In the genomic region with DNA sequence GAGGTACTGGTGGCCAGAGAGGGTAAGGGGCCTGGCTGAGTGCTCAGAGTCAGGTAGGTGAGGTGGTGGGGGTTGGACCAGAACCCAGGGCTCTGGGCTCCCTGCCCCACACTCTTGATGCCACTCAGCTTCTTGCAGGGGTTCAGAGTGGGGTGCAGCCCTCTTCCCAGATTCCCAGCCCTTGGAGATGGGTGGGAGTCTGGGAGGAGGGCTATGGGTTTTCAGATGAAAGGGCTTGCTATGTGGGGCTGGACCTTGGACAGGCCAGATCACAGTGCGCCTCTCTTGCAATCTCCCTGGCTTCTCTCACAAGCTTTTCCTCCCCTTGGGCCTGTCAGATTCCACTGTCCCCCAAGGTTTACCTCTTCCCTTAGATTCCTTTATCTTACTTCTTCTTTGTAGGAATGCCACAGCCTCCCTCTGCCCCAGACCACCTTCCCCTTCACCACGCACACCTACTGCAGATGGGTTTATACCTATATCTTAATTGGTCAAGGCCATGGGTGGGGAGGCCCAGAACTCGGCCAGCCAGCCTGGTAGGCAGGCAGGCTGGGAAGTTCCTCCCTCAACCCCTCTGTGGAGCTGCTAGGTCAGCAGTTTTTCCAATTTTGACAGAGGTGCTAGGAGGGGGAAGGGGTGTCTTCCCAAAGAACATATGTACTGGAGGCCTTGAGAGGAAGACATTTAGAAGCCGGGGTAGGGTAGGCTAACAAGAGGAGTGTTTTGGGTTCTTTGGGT, we compare ENCODE assay signal across 9 cellular contexts. TPM values are rescaled to one million over a fixed set of nuclear protein-coding genes. Genes with fewer than 3 reads are reported as not detected.
DNase-seq lines count a peak whose midpoint lies in the region; ATAC-seq and TF ChIP-seq lines count a peak whose summit lies in the region.
"Had no signal": no experiment of that assay in that cellular context is flagged by ENCODE, and none has a peak within 500 bp of the region (broad histone marks: within the 10 kb centered on the region; RNA-seq: fewer than 3 reads in every experiment).

No MANE protein-coding gene starts in this region.

- H3K4me1 ChIP-seq in PC-9 (replicated peaks; ENCODE audit: insufficient read depth): no peaks in the 10 kb centered on the region; the same call in 1 of the 2 replicates

- CTCF ChIA-PET in PC-9 (lab: Charles Lee): interaction anchor here (0.6 kb wide), 1 partner anchor 157 kb away, joined by 3 read pairs; no protein-coding TSS in a partner anchor

- no peaks in the 10 kb centered on the region for H3K27me3 ChIP-seq in PC-9 (ENCODE audit: insufficient read depth, low read depth)

- no peaks in the 10 kb centered on the region for H3K9me2 ChIP-seq in PC-9 (ENCODE audit: insufficient read depth)

- intact Hi-C loops in PC-9 (cut with micrococcal nuclease; ENCODE audit: unreplicated experiment): no loop called here

- no peaks in the 10 kb centered on the region for H3K79me2 ChIP-seq in PC-9 (ENCODE audit: low read depth)

- POLR2A ChIA-PET in PC-9 (lab: Charles Lee; ENCODE audit: unreplicated experiment): no interaction called here

- H3K4me2 ChIP-seq in PC-9: peak overlapping the region; percentile 81

- no peak for DNase-seq in PC-9
- DNase-seq in fibroblast of pulmonary artery (ENCODE audit: low read depth): no peak
- DNase-seq in NCI-H82 treated with DMSO at 0.1 percent for 48 hours (lab: John Stamatoyannopoulos, UW; ENCODE audit: unreplicated experiment): no peak
- DNase-seq in COLO829 (ENCODE audit: low spot score): no peak
- DNase-seq: activated CD4-positive, alpha-beta T cell treated with anti-CD3 and anti-CD28 coated beads, Interleukin-2, amount 50 U/mL, for 48 hours; foreskin melanocyte; stimulated activated CD4-positive, alpha-beta T cell treated with anti-CD3 and anti-CD28 coated beads, Interleukin-4, amount 100 ng/mL, for 1 hour had no signal

- BruUV-seq in PC-9 (replicated peaks; lab: Mats Ljungman, UMichigan): TSS peak; percentile 27

- H3K4me3 ChIP-seq in PC-9 (peak overlapping the region; percentile 61; the same call in 1 of the 2 replicates), fibroblast of pulmonary artery (replicated peaks; ENCODE audit: low read depth, low read length) (peak overlapping the region; percentile 72), skin epidermis (peak overlapping the region in 6 of 7 experiments; percentile 36 to 74 (median 64))

- H2AFZ ChIP-seq in PC-9: no peak overlapping the region

- H4K20me1 ChIP-seq in PC-9 (ENCODE audit: insufficient read depth): no peaks in the 10 kb centered on the region

- no peaks in the 10 kb centered on the region for H3K36me3 ChIP-seq in PC-9 (ENCODE audit: low read depth)

- no peak overlapping the region for H3K27ac ChIP-seq in PC-9
- peak overlapping the region in 14 of 21 experiments; percentile 16 to 92 (median 82) for H3K27ac ChIP-seq in skin epidermis

- ATAC-seq in HG03039 (IDR thresholded peaks at IDR 0.05; ENCODE audit: unreplicated experiment): no peak

- no peaks in the 10 kb centered on the region for H3F3A ChIP-seq in PC-9 (ENCODE audit: insufficient read depth, low read depth)

- H3K9me3 ChIP-seq in PC-9 (ENCODE audit: insufficient read depth, low read depth): no peaks in the 10 kb centered on the region

- TF ChIP-seq CTCF in PC-9 (conservative IDR thresholded peaks at IDR 0.05): no peak
- TF ChIP-seq CTCF in fibroblast of pulmonary artery (IDR thresholded peaks at IDR 0.05; ENCODE audit: low read length, missing control alignments): no peak

RNA-seq across cellular contexts. Expression of gene NYNRIN, which starts 1.3 kb away (rescaled TPM):
- 15.1 and 17.7 TPM in 2 replicates for total RNA-seq in PC-9 (2021)

RNA-seq across cellular contexts. Expression of gene CBLN3, which starts 29.3 kb away (rescaled TPM):
- total RNA-seq in PC-9 (2021): 7.6 and 8.3 TPM in 2 replicates

RNA-seq across cellular contexts. Expression of gene KHNYN, which starts 29.6 kb away (rescaled TPM):
- total RNA-seq in PC-9 (2021): 51.5 and 53.4 TPM in 2 replicates

RNA-seq across cellular contexts. Expression of gene NFATC4, which starts 32.2 kb away (rescaled TPM):
- total RNA-seq in PC-9 (2021): 48.3 and 76.3 TPM in 2 replicates

RNA-seq across cellular contexts. Expression of gene SDR39U1, which starts 42.4 kb away (rescaled TPM):
- 14.8 and 17.2 TPM in 2 replicates for total RNA-seq in PC-9 (2021)
